In genomic region chr7:97439637-97440214, GRCh38 we compare ENCODE assay signal across 2 cellular contexts.
TF ChIP-seq lines count a peak whose summit lies in the region.

No MANE protein-coding gene starts in this region.

TF ChIP-seq in HCT116, 20 proteins besides CTCF, POLR2A, EP300 and RAD21:
- no peak for TF ChIP-seq YY1 (IDR thresholded peaks at IDR 0.05; ENCODE audit: extremely low read depth, insufficient replicate concordance, low read depth, low read length)
- no peak for TF ChIP-seq ATF3 (IDR thresholded peaks at IDR 0.05)
- TF ChIP-seq CBX3 (IDR thresholded peaks at IDR 0.05; ENCODE audit: low read depth) = peak; percentile 88
- no peak for TF ChIP-seq TCF7L2 (IDR thresholded peaks at IDR 0.05; ENCODE audit: borderline replicate concordance, extremely low read depth, insufficient read depth, insufficient read length)

TF ChIP-seq in H1, 55 proteins besides CTCF, POLR2A, EP300 and RAD21:
- TF ChIP-seq KDM4A (IDR thresholded peaks at IDR 0.05; ENCODE audit: low read depth, low read length, severe bottlenecking) (no peak), SP1 (IDR thresholded peaks at IDR 0.05; ENCODE audit: low read depth, low read length) (no peak), JUN (IDR thresholded peaks at IDR 0.05; ENCODE audit: low read depth, low read length) (no peak), NANOG (IDR thresholded peaks at IDR 0.05; ENCODE audit: insufficient read depth, low read depth, low read length, poor library complexity, severe bottlenecking) (no peak), POU5F1 (IDR thresholded peaks at IDR 0.05; ENCODE audit: low read depth, low read length) (0 out of 2 replicates have a peak, but pooled peaks have one; percentile 21)
